ENCODE assay signal across 1 cellular context in genomic region chr16:11666108-11667055, GRCh38.
TF ChIP-seq lines count a peak whose summit lies in the region.

No MANE protein-coding gene starts in this region.

TF ChIP-seq in HEK293, 187 proteins besides CTCF, POLR2A, EP300 and RAD21 (continued from another document):
- TF ChIP-seq ZNF776 (tag by site-specific recombination; IDR thresholded peaks at IDR 0.05; ENCODE audit: borderline replicate concordance) (no peak), ZNF155 (tag by site-specific recombination; IDR thresholded peaks at IDR 0.05) (no peak)
